Comparison of ENCODE assay signal across 13 cellular contexts in genomic region chr6:93784794-93785757, GRCh38.
DNase-seq lines count a peak whose midpoint lies in the region; TF ChIP-seq lines count a peak whose summit lies in the region.
"Had no signal": no experiment of that assay in that cellular context is flagged by ENCODE, and none has a peak within 500 bp of the region (broad histone marks: within the 10 kb centered on the region; RNA-seq: fewer than 3 reads in every experiment).

No MANE protein-coding gene starts in this region.

- no peak overlapping the region for H3K4me3 Mint-ChIP-seq in activated T-helper 2 cell treated with anti-CD3 and anti-CD28 coated beads, Interferon-gamma antibody, Interleukin-2, Interleukin-4, amounts not matched to agents 10 μg/mL and 5 μg/mL and 100 μg/mL, durations not matched to agents 14 hours and 24 hours and 36 hours (ENCODE audit: low read depth)
- H3K4me3 Mint-ChIP-seq: stimulated activated naive B cell treated with anti-CD40 and anti-IgM and Interleukin-4, amounts not matched to agents 10 μg/mL and 1 μg/mL and 100 μg/mL, for 72 hours had no signal

- WGBS in hepatocyte (ENCODE audit: low lambda C conversion rate, missing lambda C conversion rate) = 68% methylated on average over 8 of the region's 8 CpGs

- no peaks in the 10 kb centered on the region for H3K27me3 ChIP-seq in hepatocyte
- H3K27me3 ChIP-seq in skeletal muscle satellite cell (ENCODE audit: control insufficient read depth, insufficient read depth, low read length) = no peaks in the 10 kb centered on the region
- H3K27me3 ChIP-seq: SJSA1 had no signal

- CTCF ChIA-PET in HEK293T (lab: Yijun Ruan, JAX) = no interaction called here

- peak overlapping the region; percentile 77 for H3K9ac ChIP-seq in skeletal muscle satellite cell (ENCODE audit: low read depth, low read length)

- H3K27me3 Mint-ChIP-seq in activated T-helper 2 cell treated with anti-CD3 and anti-CD28 coated beads, Interferon-gamma antibody, Interleukin-2, Interleukin-4, amounts not matched to agents 10 μg/mL and 5 μg/mL and 100 μg/mL, durations not matched to agents 14 hours and 24 hours and 36 hours (ENCODE audit: low read depth) = no peaks in the 10 kb centered on the region
- H3K27me3 Mint-ChIP-seq: stimulated activated naive B cell treated with anti-CD40 and anti-IgM and Interleukin-4, amounts not matched to agents 10 μg/mL and 1 μg/mL and 100 μg/mL, for 72 hours had no signal

- intact Hi-C loops in activated T-helper 2 cell treated with anti-CD3 and anti-CD28 coated beads, Interferon-gamma antibody, Interleukin-2, Interleukin-4, amounts not matched to agents 10 μg/mL and 5 μg/mL and 100 μg/mL, durations not matched to agents 14 hours and 24 hours and 36 hours (cut with micrococcal nuclease) = no loop called here

- no peak overlapping the region for H3K27ac ChIP-seq in hepatocyte
- H3K27ac ChIP-seq: pancreas, SJSA1 had no signal

- H2AFZ ChIP-seq in hepatocyte = peak overlapping the region; percentile 44

- H3K4me3 ChIP-seq in astrocyte of the spinal cord (ENCODE audit: low read depth, low read length) (peak overlapping the region; percentile 19), hepatocyte (no peak overlapping the region), skeletal muscle satellite cell (ENCODE audit: low read length) (peak overlapping the region; percentile 6)
- H3K4me3 ChIP-seq: pancreas, SJSA1 had no signal

- no peaks in the 10 kb centered on the region for H3K79me2 ChIP-seq in hepatocyte

- H3K36me3 ChIP-seq in hepatocyte (replicated peaks; ENCODE audit: insufficient read depth, low read depth) (no peaks in the 10 kb centered on the region), skeletal muscle satellite cell (ENCODE audit: insufficient read depth, low read length) (no peaks in the 10 kb centered on the region)
- H3K36me3 ChIP-seq: pancreas, SJSA1 had no signal

- H3K4me1 ChIP-seq in hepatocyte (ENCODE audit: insufficient read depth) (no peaks in the 10 kb centered on the region), skeletal muscle satellite cell (ENCODE audit: control insufficient read depth, insufficient read depth, low read length) (peaks cover 80% of the 10 kb centered on the region)
- H3K4me1 ChIP-seq: pancreas, SJSA1 had no signal

- H3K9me3 ChIP-seq in hepatocyte (ENCODE audit: low read depth) = no peaks in the 10 kb centered on the region
- H3K9me3 ChIP-seq in skeletal muscle satellite cell (replicated peaks; ENCODE audit: low read length) = no peaks in the 10 kb centered on the region
- H3K9me3 ChIP-seq: pancreas, SJSA1 had no signal

- in situ Hi-C loops in astrocyte of the spinal cord (cut with HindIII; ENCODE audit: low sequenced_read_pairs) = no loop called here

- no peaks in the 10 kb centered on the region for H3K36me3 Mint-ChIP-seq in activated T-helper 2 cell treated with anti-CD3 and anti-CD28 coated beads, Interferon-gamma antibody, Interleukin-2, Interleukin-4, amounts not matched to agents 10 μg/mL and 5 μg/mL and 100 μg/mL, durations not matched to agents 14 hours and 24 hours and 36 hours (ENCODE audit: low read depth)
- H3K36me3 Mint-ChIP-seq: stimulated activated naive B cell treated with anti-CD40 and anti-IgM and Interleukin-4, amounts not matched to agents 10 μg/mL and 1 μg/mL and 100 μg/mL, for 72 hours had no signal

- TF ChIP-seq CTCF in astrocyte of the spinal cord (IDR thresholded peaks at IDR 0.05; ENCODE audit: low read depth, low read length) = no peak
- no peak for TF ChIP-seq CTCF in hepatocyte (IDR thresholded peaks at IDR 0.05; ENCODE audit: poor library complexity)

- H3K4me1 Mint-ChIP-seq in activated T-helper 2 cell treated with anti-CD3 and anti-CD28 coated beads, Interferon-gamma antibody, Interleukin-2, Interleukin-4, amounts not matched to agents 10 μg/mL and 5 μg/mL and 100 μg/mL, durations not matched to agents 14 hours and 24 hours and 36 hours (ENCODE audit: low read depth) = no peaks in the 10 kb centered on the region
- H3K4me1 Mint-ChIP-seq: stimulated activated naive B cell treated with anti-CD40 and anti-IgM and Interleukin-4, amounts not matched to agents 10 μg/mL and 1 μg/mL and 100 μg/mL, for 72 hours had no signal

- no peak overlapping the region for H3K27ac Mint-ChIP-seq in activated T-helper 2 cell treated with anti-CD3 and anti-CD28 coated beads, Interferon-gamma antibody, Interleukin-2, Interleukin-4, amounts not matched to agents 10 μg/mL and 5 μg/mL and 100 μg/mL, durations not matched to agents 14 hours and 24 hours and 36 hours
- H3K27ac Mint-ChIP-seq: stimulated activated naive B cell treated with anti-CD40 and anti-IgM and Interleukin-4, amounts not matched to agents 10 μg/mL and 1 μg/mL and 100 μg/mL, for 72 hours had no signal

- H3K9me3 Mint-ChIP-seq in activated T-helper 2 cell treated with anti-CD3 and anti-CD28 coated beads, Interferon-gamma antibody, Interleukin-2, Interleukin-4, amounts not matched to agents 10 μg/mL and 5 μg/mL and 100 μg/mL, durations not matched to agents 14 hours and 24 hours and 36 hours = peaks cover 11% of the 10 kb centered on the region

- DNase-seq in HPDE6-E6E7 (ENCODE audit: extremely low spot score) (peak; percentile 10), astrocyte of the spinal cord (ENCODE audit: low read depth, low spot score) (peak; percentile 95), hepatocyte (ENCODE audit: low spot score) (no peak), NOMO-1 treated with DMSO at 0.1 percent for 48 hours (lab: John Stamatoyannopoulos, UW; ENCODE audit: unreplicated experiment) (no peak), HEK293T (ENCODE audit: extremely low spot score) (no peak)
- no peak for DNase-seq in stimulated activated CD4-positive, alpha-beta T cell treated with anti-CD3 and anti-CD28 coated beads, Interleukin-15, amount 100 ng/mL, for 24 hours
- DNase-seq in activated T-helper 2 cell treated with anti-CD3 and anti-CD28 coated beads, Interferon-gamma antibody, Interleukin-2, Interleukin-4, amounts not matched to agents 10 μg/mL and 5 μg/mL and 100 μg/mL, durations not matched to agents 14 hours and 24 hours and 36 hours (ENCODE audit: low spot score) = no peak
- DNase-seq: effector memory CD4-positive, alpha-beta T cell; GF-D8; pancreas; stimulated activated naive B cell treated with anti-CD40 and anti-IgM and Interleukin-4, amounts not matched to agents 10 μg/mL and 1 μg/mL and 100 μg/mL, for 72 hours had no signal

- POLR2A ChIA-PET in HEK293T (lab: Yijun Ruan, JAX) = no interaction called here

- no peaks in the 10 kb centered on the region for H4K20me1 ChIP-seq in hepatocyte (ENCODE audit: insufficient read depth, poor library complexity, severe bottlenecking)

- no peaks in the 10 kb centered on the region for H3K9me2 ChIP-seq in hepatocyte (replicated peaks; ENCODE audit: insufficient read depth)

- peak overlapping the region; percentile 58 for H3K4me2 ChIP-seq in hepatocyte
- H3K4me2 ChIP-seq in skeletal muscle satellite cell (ENCODE audit: low read length) = peak overlapping the region; percentile 76

TF ChIP-seq in HEK293T, 16 proteins besides CTCF, POLR2A, EP300 and RAD21:
- TF ChIP-seq FOXK2 (IDR thresholded peaks at IDR 0.05) (no peak), SUZ12 (IDR thresholded peaks at IDR 0.05) (no peak), ZNF384 (IDR thresholded peaks at IDR 0.05) (no peak), ARNT (IDR thresholded peaks at IDR 0.05) (no peak), PKNOX1 (IDR thresholded peaks at IDR 0.05) (no peak), BHLHE40 (IDR thresholded peaks at IDR 0.05; ENCODE audit: borderline replicate concordance) (no peak), HDGF (IDR thresholded peaks at IDR 0.05; ENCODE audit: borderline replicate concordance) (no peak), TARDBP (IDR thresholded peaks at IDR 0.05) (no peak), NFRKB (IDR thresholded peaks at IDR 0.05) (no peak), ELF4 (IDR thresholded peaks at IDR 0.05) (no peak), FOXM1 (IDR thresholded peaks at IDR 0.05; ENCODE audit: borderline replicate concordance) (no peak), SP1 (IDR thresholded peaks at IDR 0.05) (no peak)

Comparison
In these comparisons a context has a peak if more than half of its experiments do, and no peak if none do; other contexts are left out.
1. DNase-seq: peak in HPDE6-E6E7 (single experiment) and astrocyte of the spinal cord (single experiment); none in hepatocyte (single experiment), stimulated activated CD4-positive, alpha-beta T cell treated with anti-CD3 and anti-CD28 coated beads, Interleukin-15, amount 100 ng/mL, for 24 hours (single experiment), activated T-helper 2 cell treated with anti-CD3 and anti-CD28 coated beads, Interferon-gamma antibody, Interleukin-2, Interleukin-4, amounts not matched to agents 10 μg/mL and 5 μg/mL and 100 μg/mL, durations not matched to agents 14 hours and 24 hours and 36 hours (single experiment), NOMO-1 treated with DMSO at 0.1 percent for 48 hours (single experiment) and HEK293T (single experiment).